Comparison of ENCODE assay signal across 8 cellular contexts in genomic region chr1:234721476-234722266, GRCh38.
DNase-seq lines count a peak whose midpoint lies in the region; ATAC-seq lines count a peak whose summit lies in the region.

No MANE protein-coding gene starts in this region.

- peak overlapping the region; percentile 98 for H3K27ac ChIP-seq in muscle layer of colon (ENCODE audit: low read depth, low read length)
- peak overlapping the region; percentile 91 for H3K27ac ChIP-seq in urinary bladder (ENCODE audit: low read depth)

- intact Hi-C loops in Right ventricle myocardium inferior (cut with DNase I) (loop anchor here (5.0 kb wide), 3 partner anchors 141 to 256 kb away; no protein-coding TSS in a partner anchor), cardiac septum (cut with DNase I) (loop anchor here (1.0 to 5.0 kb wide), 4 partner anchors 21 to 261 kb away; no protein-coding TSS in a partner anchor)
- intact Hi-C loops in dendritic cell treated with granulocyte-macrophage colony-stimulating factor and Interleukin-4, amounts not matched to agents 40 ng/mL and 50 ng/mL, for 4 days (cut with micrococcal nuclease) = loop anchor here (5.0 kb wide), 1 partner anchor 64 kb away; no protein-coding TSS in a partner anchor

- H3K27me3 ChIP-seq in muscle layer of colon (ENCODE audit: control insufficient read depth in 1 of 2, insufficient read depth in 2 of 2, low read length in 2 of 2) = no peaks in the 10 kb centered on the region

- H3K9me3 Mint-ChIP-seq in dendritic cell treated with granulocyte-macrophage colony-stimulating factor and Interleukin-4, amounts not matched to agents 40 ng/mL and 50 ng/mL, for 4 days = no peaks in the 10 kb centered on the region

- 13% methylated on average over 12 of the region's 12 CpGs for WGBS in urinary bladder

- peaks cover 89% of the 10 kb centered on the region for H3K4me1 Mint-ChIP-seq in dendritic cell treated with granulocyte-macrophage colony-stimulating factor and Interleukin-4, amounts not matched to agents 40 ng/mL and 50 ng/mL, for 4 days (ENCODE audit: low read depth)

- no peaks in the 10 kb centered on the region for H3K36me3 Mint-ChIP-seq in dendritic cell treated with granulocyte-macrophage colony-stimulating factor and Interleukin-4, amounts not matched to agents 40 ng/mL and 50 ng/mL, for 4 days (ENCODE audit: low read depth)

- H3K9me3 ChIP-seq in muscle layer of colon (ENCODE audit: low read length) = no peaks in the 10 kb centered on the region

- no peaks in the 10 kb centered on the region for H3K27me3 Mint-ChIP-seq in dendritic cell treated with granulocyte-macrophage colony-stimulating factor and Interleukin-4, amounts not matched to agents 40 ng/mL and 50 ng/mL, for 4 days

- H3K36me3 ChIP-seq in muscle layer of colon (ENCODE audit: insufficient read depth, low read length) (no peaks in the 10 kb centered on the region), urinary bladder (ENCODE audit: insufficient read depth) (no peaks in the 10 kb centered on the region)

- no peak for DNase-seq in Right ventricle myocardium inferior (ENCODE audit: missing footprints)
- no peak for DNase-seq in cardiac septum (ENCODE audit: low spot score)
- DNase-seq in T-helper 2 cell = no peak
- DNase-seq in COLO668 (lab: John Stamatoyannopoulos, UW; ENCODE audit: unreplicated experiment) = no peak
- no peak for DNase-seq in NK-92 (lab: John Stamatoyannopoulos, UW; ENCODE audit: unreplicated experiment)

- H3K4me1 ChIP-seq in muscle layer of colon (ENCODE audit: insufficient read depth, low read length) = peaks cover 93% of the 10 kb centered on the region
- no peaks in the 10 kb centered on the region for H3K4me1 ChIP-seq in urinary bladder (ENCODE audit: insufficient read depth)

- peak overlapping the region; percentile 8 to 12 for H3K4me3 ChIP-seq in muscle layer of colon (ENCODE audit: low read depth in 1 of 2, low read length in 2 of 2)
- no peak overlapping the region for H3K4me3 ChIP-seq in urinary bladder (ENCODE audit: low read depth, low read length)

- peak overlapping the region; percentile 5 for H3K4me3 Mint-ChIP-seq in dendritic cell treated with granulocyte-macrophage colony-stimulating factor and Interleukin-4, amounts not matched to agents 40 ng/mL and 50 ng/mL, for 4 days

- H3K27ac Mint-ChIP-seq in dendritic cell treated with granulocyte-macrophage colony-stimulating factor and Interleukin-4, amounts not matched to agents 40 ng/mL and 50 ng/mL, for 4 days = peak overlapping the region; percentile 99

- peak overlapping the region; percentile 72 for H3K9ac ChIP-seq in muscle layer of colon (ENCODE audit: low read length)

- ATAC-seq in Right ventricle myocardium inferior = peak; percentile 31
